Comparison of ENCODE assay signal across 1 cellular context in genomic region chr15:81021321-81021720, GRCh38.
TF ChIP-seq lines count a peak whose summit lies in the region.

No MANE protein-coding gene starts in this region.

TF ChIP-seq in K562, 482 proteins besides CTCF, POLR2A, EP300 and RAD21:
- TF ChIP-seq CTBP1 (IDR thresholded peaks at IDR 0.05; ENCODE audit: borderline replicate concordance) = no peak
- TF ChIP-seq ZNF561 (CRISPR knock-in tag; conservative IDR thresholded peaks at IDR 0.05) = no peak
- TF ChIP-seq SIRT6 (IDR thresholded peaks at IDR 0.05; ENCODE audit: low read depth, low read length) = no peak
- no peak for TF ChIP-seq RBM34 (IDR thresholded peaks at IDR 0.05; ENCODE audit: borderline replicate concordance, insufficient read depth, low read length)
- no peak for TF ChIP-seq HMGN3 (IDR thresholded peaks at IDR 0.05; ENCODE audit: borderline replicate concordance, extremely low read depth, insufficient read length, low read depth, low read length)
- TF ChIP-seq CHD1 (IDR thresholded peaks at IDR 0.05; ENCODE audit: low read length) = no peak
- TF ChIP-seq, protein P1, sequence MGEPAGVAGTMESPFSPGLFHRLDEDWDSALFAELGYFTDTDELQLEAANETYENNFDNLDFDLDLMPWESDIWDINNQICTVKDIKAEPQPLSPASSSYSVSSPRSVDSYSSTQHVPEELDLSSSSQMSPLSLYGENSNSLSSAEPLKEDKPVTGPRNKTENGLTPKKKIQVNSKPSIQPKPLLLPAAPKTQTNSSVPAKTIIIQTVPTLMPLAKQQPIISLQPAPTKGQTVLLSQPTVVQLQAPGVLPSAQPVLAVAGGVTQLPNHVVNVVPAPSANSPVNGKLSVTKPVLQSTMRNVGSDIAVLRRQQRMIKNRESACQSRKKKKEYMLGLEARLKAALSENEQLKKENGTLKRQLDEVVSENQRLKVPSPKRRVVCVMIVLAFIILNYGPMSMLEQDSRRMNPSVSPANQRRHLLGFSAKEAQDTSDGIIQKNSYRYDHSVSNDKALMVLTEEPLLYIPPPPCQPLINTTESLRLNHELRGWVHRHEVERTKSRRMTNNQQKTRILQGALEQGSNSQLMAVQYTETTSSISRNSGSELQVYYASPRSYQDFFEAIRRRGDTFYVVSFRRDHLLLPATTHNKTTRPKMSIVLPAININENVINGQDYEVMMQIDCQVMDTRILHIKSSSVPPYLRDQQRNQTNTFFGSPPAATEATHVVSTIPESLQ (CRISPR knock-in tag; IDR thresholded peaks at IDR 0.05) = no peak
- no peak for TF ChIP-seq PTBP1 (IDR thresholded peaks at IDR 0.05; ENCODE audit: low read depth, low read length)
